ENCODE assay signal across 8 cellular contexts in the genomic region with DNA sequence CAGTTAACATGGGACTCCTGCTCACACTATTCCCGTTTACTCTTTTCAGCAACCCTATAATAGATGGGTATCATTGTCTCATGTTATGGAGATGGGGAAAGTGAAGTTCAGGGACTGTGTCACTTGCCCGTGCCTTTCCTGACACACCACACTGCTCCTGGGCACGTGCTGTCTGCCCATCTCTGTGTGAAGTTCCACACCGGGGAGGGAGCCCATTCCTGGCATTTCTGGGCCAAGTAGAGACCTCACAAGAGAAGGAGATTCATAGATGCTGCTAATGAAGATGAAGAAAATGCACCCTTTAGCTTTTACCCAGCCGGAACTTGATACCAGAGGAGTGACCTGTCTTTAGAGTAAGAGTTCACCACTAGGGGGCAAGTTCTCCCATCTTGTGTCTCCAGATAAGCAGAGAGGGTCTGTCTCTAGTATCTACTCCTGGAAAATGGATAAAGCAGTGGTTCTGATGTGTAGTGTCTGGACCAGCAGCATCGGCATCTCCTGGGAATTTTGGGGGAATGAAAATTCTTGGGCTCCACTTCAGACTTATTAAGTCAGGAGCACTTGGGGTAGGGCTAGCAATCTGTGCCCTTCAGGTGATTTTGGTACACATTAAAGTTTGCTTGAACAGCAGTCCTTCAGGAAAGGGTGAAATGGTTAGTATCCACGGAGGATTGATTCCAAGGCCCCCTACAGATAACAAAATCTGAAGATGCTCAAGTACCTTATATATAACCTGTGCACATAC.
DNase-seq lines count a peak whose midpoint lies in the region; ATAC-seq and TF ChIP-seq lines count a peak whose summit lies in the region.

No MANE protein-coding gene starts in this region.

- no peaks in the 10 kb centered on the region for H3K36me3 ChIP-seq in neutrophil

- peak; percentile 66 for TF ChIP-seq CTCF in fibroblast of pulmonary artery (IDR thresholded peaks at IDR 0.05; ENCODE audit: low read length, missing control alignments)
- peak; percentile 35 for TF ChIP-seq CTCF in neutrophil (IDR thresholded peaks at IDR 0.05)

- peak; percentile 51 for DNase-seq in DMS114 treated with DMSO at 0.1 percent for 48 hours (lab: John Stamatoyannopoulos, UW; ENCODE audit: unreplicated experiment)
- peak; percentile 31 for DNase-seq in GM19240 (ENCODE audit: insufficient read length, low spot score)
- DNase-seq in NCI-H510A (lab: John Stamatoyannopoulos, UW): peak; percentile 47
- peak; percentile 2 to 11 for DNase-seq in activated CD4-positive, alpha-beta T cell treated with anti-CD3 and anti-CD28 coated beads, Interleukin-2, amount 50 U/mL, for 48 hours
- peak; percentile 58 for DNase-seq in fibroblast of pulmonary artery (ENCODE audit: low read depth)

- H3K27me3 ChIP-seq in neutrophil: no peaks in the 10 kb centered on the region

- H3K27ac ChIP-seq in neutrophil: no peak overlapping the region

- peaks cover 18 to 31% of the 10 kb centered on the region in 2 experiments for H3K4me1 ChIP-seq in neutrophil (ENCODE audit: control insufficient read depth in 1 of 2, insufficient read depth in 1 of 2, low read depth in 1 of 2, low read length in 1 of 2)

- ATAC-seq in HG03439 (IDR thresholded peaks at IDR 0.05; ENCODE audit: unreplicated experiment) (peak; percentile 57), HG02970 (IDR thresholded peaks at IDR 0.05; ENCODE audit: low FRiP score, unreplicated experiment) (no peak)

- no peaks in the 10 kb centered on the region for H3K9me3 ChIP-seq in neutrophil

- no peak overlapping the region for H3K4me3 ChIP-seq in fibroblast of pulmonary artery (replicated peaks; ENCODE audit: low read depth, low read length)
- no peak overlapping the region for H3K4me3 ChIP-seq in neutrophil (ENCODE audit: low read depth in 1 of 2, low read length in 1 of 2)

Comparison
In these comparisons a context has a peak if more than half of its experiments do, and no peak if none do; other contexts are left out.
1. DNase-seq: peak in every context shown above with its lines; median percentile 58 in fibroblast of pulmonary artery; 51 in DMS114 treated with DMSO at 0.1 percent for 48 hours; 47 in NCI-H510A; 31 in GM19240; 6 in activated CD4-positive, alpha-beta T cell treated with anti-CD3 and anti-CD28 coated beads, Interleukin-2, amount 50 U/mL, for 48 hours.